Comparison of ENCODE assay signal across 1 cellular context in the genomic region with DNA sequence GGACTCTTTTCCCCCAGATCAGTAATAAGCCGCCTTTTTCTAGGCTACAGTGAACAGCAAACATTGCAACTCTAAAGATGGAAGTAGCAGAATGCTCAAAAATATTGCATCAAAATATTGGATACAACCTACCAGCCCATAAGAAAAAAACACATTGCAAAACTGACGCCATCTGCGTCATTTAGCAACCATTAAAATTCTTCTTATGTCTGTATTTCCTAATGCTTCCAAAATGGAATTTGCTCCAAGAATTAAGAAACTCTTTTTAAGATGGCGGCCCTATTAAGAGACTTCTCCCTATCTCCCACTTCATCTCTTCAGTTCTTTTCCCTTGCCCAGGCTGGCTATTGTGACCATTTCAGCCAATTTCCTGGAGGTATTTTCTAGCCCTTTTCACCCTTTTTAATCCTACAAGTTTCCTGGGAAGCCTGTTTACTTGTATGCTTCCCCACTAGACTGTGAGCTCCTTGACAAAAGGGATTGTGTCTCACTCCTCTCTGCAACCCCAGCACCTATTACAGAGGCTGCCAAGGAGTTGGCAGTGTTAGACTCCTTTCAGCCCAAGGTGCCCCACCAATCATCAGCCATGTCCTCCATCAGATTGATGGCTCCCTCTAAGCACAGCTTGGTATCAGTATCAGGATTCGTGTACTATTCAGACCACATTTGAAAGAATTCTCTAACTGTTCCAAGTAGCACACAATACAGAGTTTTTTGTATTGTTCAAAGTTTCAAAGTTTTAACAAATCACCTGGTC.
TF ChIP-seq lines count a peak whose summit lies in the region.

No MANE protein-coding gene starts in this region.

TF ChIP-seq in H1, 55 proteins besides CTCF, POLR2A, EP300 and RAD21:
- TF ChIP-seq SP2 (IDR thresholded peaks at IDR 0.05; ENCODE audit: low read length) (no peak), RNF2 (IDR thresholded peaks at IDR 0.05; ENCODE audit: borderline replicate concordance, low read depth, low read length, missing control alignments, poor library complexity, severe bottlenecking) (no peak), GABPA (IDR thresholded peaks at IDR 0.05; ENCODE audit: borderline replicate concordance, insufficient read depth, low read length) (no peak)
- TF ChIP-seq, protein P1, sequence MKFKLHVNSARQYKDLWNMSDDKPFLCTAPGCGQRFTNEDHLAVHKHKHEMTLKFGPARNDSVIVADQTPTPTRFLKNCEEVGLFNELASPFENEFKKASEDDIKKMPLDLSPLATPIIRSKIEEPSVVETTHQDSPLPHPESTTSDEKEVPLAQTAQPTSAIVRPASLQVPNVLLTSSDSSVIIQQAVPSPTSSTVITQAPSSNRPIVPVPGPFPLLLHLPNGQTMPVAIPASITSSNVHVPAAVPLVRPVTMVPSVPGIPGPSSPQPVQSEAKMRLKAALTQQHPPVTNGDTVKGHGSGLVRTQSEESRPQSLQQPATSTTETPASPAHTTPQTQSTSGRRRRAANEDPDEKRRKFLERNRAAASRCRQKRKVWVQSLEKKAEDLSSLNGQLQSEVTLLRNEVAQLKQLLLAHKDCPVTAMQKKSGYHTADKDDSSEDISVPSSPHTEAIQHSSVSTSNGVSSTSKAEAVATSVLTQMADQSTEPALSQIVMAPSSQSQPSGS (IDR thresholded peaks at IDR 0.05; ENCODE audit: low read length) = no peak
TF ChIP-seq in H1: peak in this region for 0.
